8 cellular contexts compared by ENCODE assay signal in genomic region chr16:85798283-85798776, GRCh38. TPM values are rescaled to one million over a fixed set of nuclear protein-coding genes. Genes with fewer than 3 reads are reported as not detected.
DNase-seq lines count a peak whose midpoint lies in the region; ATAC-seq and TF ChIP-seq lines count a peak whose summit lies in the region.

No MANE protein-coding gene starts in this region.

- no peaks in the 10 kb centered on the region for H3K27me3 ChIP-seq in skeletal muscle satellite cell (ENCODE audit: control insufficient read depth, insufficient read depth, low read length)

- peaks cover 19% of the 10 kb centered on the region for H3K4me1 Mint-ChIP-seq in glutamatergic neuron (ENCODE audit: low read depth, unreplicated experiment)

- peak overlapping the region; percentile 91 for H3K4me2 ChIP-seq in skeletal muscle satellite cell (ENCODE audit: low read length)

- TF ChIP-seq CTCF in GM12864 (IDR thresholded peaks at IDR 0.05; ENCODE audit: low read depth, low read length, missing control alignments), result no peak
- TF ChIP-seq CTCF in glutamatergic neuron (IDR thresholded peaks at IDR 0.05; ENCODE audit: partially characterized antibody, unreplicated experiment), result no peak

- H3K27ac ChIP-seq in SK-N-MC, result no peak overlapping the region

- H3K9me3 ChIP-seq in SK-N-MC (ENCODE audit: low read depth, low read length) (no peaks in the 10 kb centered on the region), skeletal muscle satellite cell (replicated peaks; ENCODE audit: low read length) (no peaks in the 10 kb centered on the region)

- H3K4me3 Mint-ChIP-seq in glutamatergic neuron (ENCODE audit: unreplicated experiment), result peak overlapping the region; percentile 90

- H3K9me3 Mint-ChIP-seq in glutamatergic neuron (ENCODE audit: unreplicated experiment), result peaks cover 8% of the 10 kb centered on the region

- H3K36me3 ChIP-seq in SK-N-MC (ENCODE audit: insufficient read depth, low read length) (peaks cover 24% of the 10 kb centered on the region), skeletal muscle satellite cell (ENCODE audit: insufficient read depth, low read length) (peaks cover 60% of the 10 kb centered on the region)

- peak overlapping the region; percentile 68 for H3K27ac Mint-ChIP-seq in glutamatergic neuron (ENCODE audit: unreplicated experiment)

- DNase-seq in GM12864 (ENCODE audit: low read depth) (no peak), SK-N-MC (ENCODE audit: low read depth, low spot score) (no peak), glutamatergic neuron (no peak), GM19240 (ENCODE audit: insufficient read length, low spot score) (no peak), NCI-H82 (lab: John Stamatoyannopoulos, UW) (no peak)

- peaks cover 4% of the 10 kb centered on the region for H3K36me3 Mint-ChIP-seq in glutamatergic neuron (ENCODE audit: unreplicated experiment)

- H3K4me1 ChIP-seq in skeletal muscle satellite cell (ENCODE audit: control insufficient read depth, insufficient read depth, low read length), result peaks cover 15% of the 10 kb centered on the region

- peak overlapping the region; percentile 84 for H3K9ac ChIP-seq in SK-N-MC (ENCODE audit: insufficient read length)
- H3K9ac ChIP-seq in skeletal muscle satellite cell (ENCODE audit: low read depth, low read length), result peak overlapping the region; percentile 98

- H3K4me3 ChIP-seq in GM12864 (ENCODE audit: low read depth, low read length) (peak overlapping the region; percentile 77), SK-N-MC (peak overlapping the region; percentile 81), skeletal muscle satellite cell (ENCODE audit: low read length) (peak overlapping the region; percentile 94)

- H3K27me3 Mint-ChIP-seq in glutamatergic neuron (ENCODE audit: unreplicated experiment), result peaks cover 10% of the 10 kb centered on the region

- ATAC-seq in GM18519 (IDR thresholded peaks at IDR 0.05; ENCODE audit: low FRiP score, unreplicated experiment) (no peak), GM18861 (IDR thresholded peaks at IDR 0.05; ENCODE audit: unreplicated experiment) (no peak)

RNA-seq across cellular contexts. Expression of gene EMC8, which starts 1.0 kb away (rescaled TPM):
- 34.2 TPM for total RNA-seq in glutamatergic neuron (ENCODE audit: unreplicated experiment)
- 31.2 and 42.6 TPM in 2 replicates for total RNA-seq in skeletal muscle satellite cell (2012; rRNA removed)

RNA-seq across cellular contexts. Expression of gene COX4I1, which starts 1.2 kb away (rescaled TPM):
- 544 TPM for total RNA-seq in glutamatergic neuron (ENCODE audit: unreplicated experiment)
- 298 and 380 TPM in 2 replicates for total RNA-seq in skeletal muscle satellite cell (2012; rRNA removed)

RNA-seq across cellular contexts. Expression of gene C16orf74, which starts 47.4 kb away (rescaled TPM):
- 2.6 TPM for total RNA-seq in glutamatergic neuron (ENCODE audit: unreplicated experiment)
- 11.1 and 12.7 TPM in 2 replicates for total RNA-seq in skeletal muscle satellite cell (2012; rRNA removed)
